Comparison of ENCODE assay signal across 6 cellular contexts in the genomic region with DNA sequence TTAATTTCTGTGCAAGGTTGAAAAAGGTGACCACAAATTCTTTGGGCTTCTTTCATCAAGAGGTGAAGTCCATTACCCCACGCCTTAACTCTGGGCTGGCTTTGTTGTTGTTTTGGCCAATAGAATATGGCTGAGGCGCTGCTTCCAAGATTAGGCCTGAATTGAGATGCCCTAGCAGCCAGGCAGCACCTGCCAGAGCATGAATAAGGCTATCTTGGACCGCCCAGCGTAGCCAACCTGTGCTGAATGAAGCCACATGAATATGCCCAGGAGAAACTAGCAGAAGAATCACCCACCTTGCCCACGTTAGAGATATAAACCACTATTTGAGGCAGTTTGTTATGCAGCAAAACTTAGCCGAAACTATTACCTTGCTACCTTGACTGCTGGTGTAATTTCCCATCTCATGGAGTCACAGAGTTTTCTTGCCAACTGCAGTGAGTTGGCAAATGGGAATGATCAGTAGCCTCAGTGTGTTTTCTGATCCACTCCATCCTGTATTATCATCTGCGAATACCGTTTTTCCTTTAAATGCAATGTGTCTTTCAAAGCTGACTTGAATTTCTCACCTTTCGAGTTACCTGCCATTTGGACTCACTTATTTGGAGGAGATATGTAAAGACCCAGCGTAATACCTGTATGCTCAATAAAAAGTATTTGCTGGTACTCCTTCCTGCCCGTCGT. TPM values are rescaled to one million over a fixed set of nuclear protein-coding genes. Genes with fewer than 3 reads are reported as not detected.
DNase-seq lines count a peak whose midpoint lies in the region; ATAC-seq and TF ChIP-seq lines count a peak whose summit lies in the region.

No MANE protein-coding gene starts in this region.

- H3K27me3 Mint-ChIP-seq in activated CD4-positive, alpha-beta T cell treated with anti-CD3 and anti-CD28 coated beads, Interleukin-2, amount 10 ng/mL, durations not matched to agents 7 days and 5 days, result no peaks in the 10 kb centered on the region
- H3K27me3 Mint-ChIP-seq in stimulated activated naive CD8-positive, alpha-beta T cell treated with anti-CD3 and anti-CD28 coated beads, Interleukin-15, amount 100 ng/mL, for 72 hours, result no peaks in the 10 kb centered on the region

- no peak for DNase-seq in activated CD4-positive, alpha-beta T cell treated with anti-CD3 and anti-CD28 coated beads, Interleukin-2, amount 10 ng/mL, durations not matched to agents 7 days and 5 days
- no peak for DNase-seq in activated CD4-positive, alpha-beta T cell treated with anti-CD3 and anti-CD28 coated beads for 4 hours
- peak; percentile 54 to 78 for DNase-seq in erythroblast (lab: John Stamatoyannopoulos, UW)
- no peak for DNase-seq in stimulated activated naive CD8-positive, alpha-beta T cell treated with anti-CD3 and anti-CD28 coated beads, Interleukin-15, amount 100 ng/mL, for 72 hours
- DNase-seq in activated gamma-delta T cell (lab: John Stamatoyannopoulos, UW), result no peak
- DNase-seq in HEK293T (ENCODE audit: extremely low spot score), result no peak

- POLR2A ChIA-PET in activated CD4-positive, alpha-beta T cell treated with anti-CD3 and anti-CD28 coated beads, Interleukin-2, amount 10 ng/mL, durations not matched to agents 7 days and 5 days (lab: Charles Lee), result interaction anchor here (1.0 kb wide), 1 partner anchor 26 kb away, joined by 3 read pairs; no protein-coding TSS in a partner anchor
- POLR2A ChIA-PET in HEK293T (lab: Yijun Ruan, JAX), result interaction anchor here (0.9 to 5.6 kb wide), 11 partner anchors 8 to 188 kb away, joined by 3 to 77 read pairs (median 5); a partner anchor contains a TSS

- H3K27ac Mint-ChIP-seq in activated CD4-positive, alpha-beta T cell treated with anti-CD3 and anti-CD28 coated beads, Interleukin-2, amount 10 ng/mL, durations not matched to agents 7 days and 5 days, result peak overlapping the region; percentile 90
- peak overlapping the region; percentile 96 to 100 for H3K27ac Mint-ChIP-seq in stimulated activated naive CD8-positive, alpha-beta T cell treated with anti-CD3 and anti-CD28 coated beads, Interleukin-15, amount 100 ng/mL, for 72 hours

- no peaks in the 10 kb centered on the region for H3K9me3 Mint-ChIP-seq in activated CD4-positive, alpha-beta T cell treated with anti-CD3 and anti-CD28 coated beads, Interleukin-2, amount 10 ng/mL, durations not matched to agents 7 days and 5 days
- H3K9me3 Mint-ChIP-seq in stimulated activated naive CD8-positive, alpha-beta T cell treated with anti-CD3 and anti-CD28 coated beads, Interleukin-15, amount 100 ng/mL, for 72 hours, result no peaks in the 10 kb centered on the region

- no peak for ATAC-seq in stimulated activated naive CD8-positive, alpha-beta T cell treated with anti-CD3 and anti-CD28 coated beads, Interleukin-15, amount 100 ng/mL, for 72 hours

- H3K4me3 Mint-ChIP-seq in activated CD4-positive, alpha-beta T cell treated with anti-CD3 and anti-CD28 coated beads, Interleukin-2, amount 10 ng/mL, durations not matched to agents 7 days and 5 days, result no peak overlapping the region
- no peak overlapping the region for H3K4me3 Mint-ChIP-seq in stimulated activated naive CD8-positive, alpha-beta T cell treated with anti-CD3 and anti-CD28 coated beads, Interleukin-15, amount 100 ng/mL, for 72 hours

- TF ChIP-seq POLR2A in erythroblast (IDR thresholded peaks at IDR 0.05; ENCODE audit: low read length), result no peak

- peaks cover 23% of the 10 kb centered on the region for H3K4me1 Mint-ChIP-seq in activated CD4-positive, alpha-beta T cell treated with anti-CD3 and anti-CD28 coated beads, Interleukin-2, amount 10 ng/mL, durations not matched to agents 7 days and 5 days
- peaks cover 30% of the 10 kb centered on the region for H3K4me1 Mint-ChIP-seq in stimulated activated naive CD8-positive, alpha-beta T cell treated with anti-CD3 and anti-CD28 coated beads, Interleukin-15, amount 100 ng/mL, for 72 hours

- CTCF ChIA-PET in activated CD4-positive, alpha-beta T cell treated with anti-CD3 and anti-CD28 coated beads, Interleukin-2, amount 10 ng/mL, durations not matched to agents 7 days and 5 days (lab: Charles Lee), result interaction anchor here (1.7 kb wide), 1 partner anchor 13 kb away, joined by 5 read pairs; a partner anchor contains a TSS
- CTCF ChIA-PET in HEK293T (lab: Yijun Ruan, JAX), result interaction anchor here (0.6 to 1.5 kb wide), 2 partner anchors 13 to 258 kb away, joined by 3 to 6 read pairs; no protein-coding TSS in a partner anchor

- H3K36me3 Mint-ChIP-seq in activated CD4-positive, alpha-beta T cell treated with anti-CD3 and anti-CD28 coated beads, Interleukin-2, amount 10 ng/mL, durations not matched to agents 7 days and 5 days (ENCODE audit: low read depth), result peaks cover 15% of the 10 kb centered on the region

TF ChIP-seq in HEK293T, 16 proteins besides CTCF, POLR2A, EP300 and RAD21:
- TF ChIP-seq HDGF (IDR thresholded peaks at IDR 0.05; ENCODE audit: borderline replicate concordance) (no peak), SUZ12 (IDR thresholded peaks at IDR 0.05) (no peak), TARDBP (IDR thresholded peaks at IDR 0.05) (no peak), SP1 (IDR thresholded peaks at IDR 0.05) (no peak), FOXA1 (IDR thresholded peaks at IDR 0.05) (no peak), FOXK2 (IDR thresholded peaks at IDR 0.05) (no peak), FOXM1 (IDR thresholded peaks at IDR 0.05; ENCODE audit: borderline replicate concordance) (no peak), BHLHE40 (IDR thresholded peaks at IDR 0.05; ENCODE audit: borderline replicate concordance) (no peak), ARNT (IDR thresholded peaks at IDR 0.05) (no peak), ELF4 (IDR thresholded peaks at IDR 0.05) (no peak), LEF1 (IDR thresholded peaks at IDR 0.05; ENCODE audit: borderline replicate concordance) (no peak), NFRKB (IDR thresholded peaks at IDR 0.05) (no peak), L3MBTL2 (conservative IDR thresholded peaks at IDR 0.05) (no peak), ZNF384 (IDR thresholded peaks at IDR 0.05) (no peak), CTBP1 (IDR thresholded peaks at IDR 0.05; ENCODE audit: borderline replicate concordance) (no peak)
- TF ChIP-seq, protein P1, sequence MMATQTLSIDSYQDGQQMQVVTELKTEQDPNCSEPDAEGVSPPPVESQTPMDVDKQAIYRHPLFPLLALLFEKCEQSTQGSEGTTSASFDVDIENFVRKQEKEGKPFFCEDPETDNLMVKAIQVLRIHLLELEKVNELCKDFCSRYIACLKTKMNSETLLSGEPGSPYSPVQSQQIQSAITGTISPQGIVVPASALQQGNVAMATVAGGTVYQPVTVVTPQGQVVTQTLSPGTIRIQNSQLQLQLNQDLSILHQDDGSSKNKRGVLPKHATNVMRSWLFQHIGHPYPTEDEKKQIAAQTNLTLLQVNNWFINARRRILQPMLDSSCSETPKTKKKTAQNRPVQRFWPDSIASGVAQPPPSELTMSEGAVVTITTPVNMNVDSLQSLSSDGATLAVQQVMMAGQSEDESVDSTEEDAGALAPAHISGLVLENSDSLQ (IDR thresholded peaks at IDR 0.05), result no peak
TF ChIP-seq in HEK293T: peak in this region for 0.

RNA-seq across cellular contexts. Expression of a gene that starts 0.7 kb away (rescaled TPM):
- total RNA-seq in activated CD4-positive, alpha-beta T cell treated with anti-CD3 and anti-CD28 coated beads, Interleukin-2, amount 10 ng/mL, durations not matched to agents 7 days and 5 days, result 1 to 10 TPM; 6.6 to 8.1 TPM

RNA-seq across cellular contexts. Expression of a gene that starts 0.7 kb away (rescaled TPM):
- total RNA-seq in activated CD4-positive, alpha-beta T cell treated with anti-CD3 and anti-CD28 coated beads, Interleukin-2, amount 10 ng/mL, durations not matched to agents 7 days and 5 days, result 1 to 10 TPM; 8.5 to 9.9 TPM

RNA-seq across cellular contexts. Expression of a gene that starts 12.6 kb away (rescaled TPM):
- 1 to 10 TPM in 1 of 2 experiments, under 1 TPM in 1; 0.72 to 1.2 TPM for total RNA-seq in activated CD4-positive, alpha-beta T cell treated with anti-CD3 and anti-CD28 coated beads, Interleukin-2, amount 10 ng/mL, durations not matched to agents 7 days and 5 days

RNA-seq across cellular contexts. Expression of a gene that starts 26.8 kb away (rescaled TPM):
- 10 to 100 TPM; 59.2 to 68.0 TPM for total RNA-seq in activated CD4-positive, alpha-beta T cell treated with anti-CD3 and anti-CD28 coated beads, Interleukin-2, amount 10 ng/mL, durations not matched to agents 7 days and 5 days

RNA-seq across cellular contexts. Expression of a gene that starts 26.9 kb away (rescaled TPM):
- total RNA-seq in activated CD4-positive, alpha-beta T cell treated with anti-CD3 and anti-CD28 coated beads, Interleukin-2, amount 10 ng/mL, durations not matched to agents 7 days and 5 days, result 10 to 100 TPM; 22.6 to 23.9 TPM

Comparison
In these comparisons a context has a peak if more than half of its experiments do, and no peak if none do; other contexts are left out.
1. DNase-seq: peak in erythroblast (2 of 2); none in activated CD4-positive, alpha-beta T cell treated with anti-CD3 and anti-CD28 coated beads, Interleukin-2, amount 10 ng/mL, durations not matched to agents 7 days and 5 days (single experiment), activated CD4-positive, alpha-beta T cell treated with anti-CD3 and anti-CD28 coated beads for 4 hours (0 of 2), stimulated activated naive CD8-positive, alpha-beta T cell treated with anti-CD3 and anti-CD28 coated beads, Interleukin-15, amount 100 ng/mL, for 72 hours (0 of 2), activated gamma-delta T cell (single experiment) and HEK293T (single experiment).